Comparison of ENCODE assay signal across 30 cellular contexts in genomic region chr15:91751611-91752010, GRCh38.
"Had no signal": no experiment of that assay in that cellular context is flagged by ENCODE, and none has a peak within 500 bp of the region (broad histone marks: within the 10 kb centered on the region; RNA-seq: fewer than 3 reads in every experiment).

No MANE protein-coding gene starts in this region.

- FAIRE-seq: keratinocyte, small intestine had no signal

- H3K27me3 Mint-ChIP-seq: activated B cell treated with CpG ODN at 0.5 μM for 24 hours; dendritic cell treated with granulocyte-macrophage colony-stimulating factor and Interleukin-4, amounts not matched to agents 40 ng/mL and 50 ng/mL, for 4 days; stimulated activated memory B cell treated with anti-CD40 and anti-IgM and Interleukin-4, amounts not matched to agents 10 μg/mL and 1 μg/mL and 100 μg/mL, for 72 hours; stimulated activated naive CD8-positive, alpha-beta T cell treated with anti-CD3 and anti-CD28 coated beads, Interleukin-15, amount 100 ng/mL, for 72 hours had no signal

- H3K27me3 ChIP-seq: body of pancreas, cardiac muscle cell, esophagus squamous epithelium, sigmoid colon, tibial nerve had no signal

- H3K4me1 Mint-ChIP-seq: activated B cell treated with CpG ODN at 0.5 μM for 24 hours; mesothelial cell of epicardium; naive thymus-derived CD4-positive, alpha-beta T cell; stimulated activated memory B cell treated with anti-CD40 and anti-IgM and Interleukin-4, amounts not matched to agents 10 μg/mL and 1 μg/mL and 100 μg/mL, for 72 hours; stimulated activated naive CD8-positive, alpha-beta T cell treated with anti-CD3 and anti-CD28 coated beads, Interleukin-15, amount 100 ng/mL, for 72 hours had no signal

- H3K4me3 ChIP-seq: body of pancreas, cardiac muscle cell, esophagus squamous epithelium, psoas muscle, sigmoid colon, tibial nerve had no signal

- H3K27ac Mint-ChIP-seq: activated B cell treated with CpG ODN at 0.5 μM for 24 hours; activated CD8-positive, alpha-beta T cell treated with anti-CD3 and anti-CD28 coated beads for 36 hours; activated naive CD4-positive, alpha-beta T cell treated with anti-CD3 and anti-CD28 coated beads, Interleukin-2, amount 50 U/mL, for 72 hours; activated T-helper 2 cell treated with anti-CD3 and anti-CD28 coated beads, Interferon-gamma antibody, Interleukin-2, Interleukin-4, amounts not matched to agents 10 μg/mL and 5 μg/mL and 100 μg/mL, durations not matched to agents 14 hours and 24 hours and 36 hours; dendritic cell treated with granulocyte-macrophage colony-stimulating factor and Interleukin-4, amounts not matched to agents 40 ng/mL and 50 ng/mL, for 4 days; mesothelial cell of epicardium; naive thymus-derived CD4-positive, alpha-beta T cell; stimulated activated memory B cell treated with anti-CD40 and anti-IgM and Interleukin-4, amounts not matched to agents 10 μg/mL and 1 μg/mL and 100 μg/mL, for 72 hours; stimulated activated naive CD8-positive, alpha-beta T cell treated with anti-CD3 and anti-CD28 coated beads, Interleukin-15, amount 100 ng/mL, for 72 hours; T-helper 2 cell treated with Interferon-gamma antibody and Interleukin-4, amounts not matched to agents 5 μg/mL and 100 μg/mL, for 36 hours had no signal

- DNase-seq: activated B cell treated with CpG ODN at 0.5 μM for 24 hours; activated CD4-positive, alpha-beta T cell treated with anti-CD3 and anti-CD28 coated beads, Interleukin-2, amount 50 U/mL, for 1 hour; activated CD8-positive, alpha-beta T cell treated with anti-CD3 and anti-CD28 coated beads for 36 hours; activated T-cell treated with anti-CD3 and anti-CD28 coated beads, Interleukin-2, amount 50 U/mL, for 48 hours; effector CD4-positive, alpha-beta T cell; esophagus squamous epithelium; foreskin melanocyte; glutamatergic neuron; left colon; mammary epithelial cell; naive thymus-derived CD4-positive, alpha-beta T cell; psoas muscle; sigmoid colon; small intestine; stimulated activated CD4-positive, alpha-beta T cell treated with anti-CD3 and anti-CD28 coated beads, Interleukin-1b, Interleukin-23, amount 100 ng/mL, for 48 hours; stimulated activated CD4-positive, alpha-beta T cell treated with anti-CD3 and anti-CD28 coated beads, Interleukin-4, amount 100 ng/mL, for 4 hours; stimulated activated CD8-positive, alpha-beta memory T cell treated with anti-CD3 and anti-CD28 coated beads, Interleukin-4, amount 100 ng/mL, for 48 hours; stimulated activated naive CD8-positive, alpha-beta T cell treated with anti-CD3 and anti-CD28 coated beads, Interleukin-15, amount 100 ng/mL, for 72 hours; T-helper 1 cell had no signal

- H3K4me1 ChIP-seq: body of pancreas, parathyroid adenoma, psoas muscle, sigmoid colon, tibial nerve had no signal

- H3K36me3 ChIP-seq: cardiac muscle cell, esophagus squamous epithelium, sigmoid colon, tibial nerve had no signal

- H3K27ac ChIP-seq: body of pancreas, cardiac muscle cell, esophagus squamous epithelium, parathyroid adenoma, psoas muscle, sigmoid colon, tibial nerve had no signal

- H3K36me3 Mint-ChIP-seq: activated naive CD4-positive, alpha-beta T cell treated with anti-CD3 and anti-CD28 coated beads, Interleukin-2, amount 50 U/mL, for 72 hours; stimulated activated memory B cell treated with anti-CD40 and anti-IgM and Interleukin-4, amounts not matched to agents 10 μg/mL and 1 μg/mL and 100 μg/mL, for 72 hours had no signal

- ATAC-seq: activated CD8-positive, alpha-beta T cell treated with anti-CD3 and anti-CD28 coated beads for 36 hours; activated naive CD4-positive, alpha-beta T cell treated with anti-CD3 and anti-CD28 coated beads, Interleukin-2, amount 50 U/mL, for 72 hours; body of pancreas; left colon; naive thymus-derived CD4-positive, alpha-beta T cell; psoas muscle; stimulated activated memory B cell treated with anti-CD40 and anti-IgM and Interleukin-4, amounts not matched to agents 10 μg/mL and 1 μg/mL and 100 μg/mL, for 72 hours; stimulated activated naive CD8-positive, alpha-beta T cell treated with anti-CD3 and anti-CD28 coated beads, Interleukin-15, amount 100 ng/mL, for 72 hours had no signal

- H3K4me3 Mint-ChIP-seq: activated B cell treated with CpG ODN at 0.5 μM for 24 hours; activated CD8-positive, alpha-beta T cell treated with anti-CD3 and anti-CD28 coated beads for 36 hours; dendritic cell treated with granulocyte-macrophage colony-stimulating factor and Interleukin-4, amounts not matched to agents 40 ng/mL and 50 ng/mL, for 4 days; mesothelial cell of epicardium; naive thymus-derived CD4-positive, alpha-beta T cell; stimulated activated memory B cell treated with anti-CD40 and anti-IgM and Interleukin-4, amounts not matched to agents 10 μg/mL and 1 μg/mL and 100 μg/mL, for 72 hours; stimulated activated naive CD8-positive, alpha-beta T cell treated with anti-CD3 and anti-CD28 coated beads, Interleukin-15, amount 100 ng/mL, for 72 hours; T-helper 2 cell treated with Interferon-gamma antibody and Interleukin-4, amounts not matched to agents 5 μg/mL and 100 μg/mL, for 36 hours had no signal

- H3K9me3 Mint-ChIP-seq: activated B cell treated with CpG ODN at 0.5 μM for 24 hours had no signal

- H3K9me3 ChIP-seq: body of pancreas, esophagus squamous epithelium, psoas muscle, sigmoid colon, tibial nerve had no signal
